Comparison of ENCODE assay signal across 26 cellular contexts in genomic region chr3:63706321-63707085, GRCh38. TPM values are rescaled to one million over a fixed set of nuclear protein-coding genes. Genes with fewer than 3 reads are reported as not detected.
DNase-seq lines count a peak whose midpoint lies in the region; TF ChIP-seq lines count a peak whose summit lies in the region.
"Had no signal": no experiment of that assay in that cellular context is flagged by ENCODE, and none has a peak within 500 bp of the region (broad histone marks: within the 10 kb centered on the region; RNA-seq: fewer than 3 reads in every experiment).

No MANE protein-coding gene starts in this region.

- TF ChIP-seq CTCF in fibroblast of villous mesenchyme (IDR thresholded peaks at IDR 0.05; ENCODE audit: insufficient read depth, low read depth, low read length), result no peak

- H3K4me1 ChIP-seq in adipocyte (ENCODE audit: control insufficient read depth, insufficient read depth, low read length) (peaks cover 59% of the 10 kb centered on the region), subcutaneous abdominal adipose tissue (ENCODE audit: control insufficient read depth in 5 of 5, insufficient read depth in 5 of 5, low read length in 5 of 5) (peaks cover 2 to 39% (median 30%) of the 10 kb centered on the region in 5 donors)
- H3K4me1 ChIP-seq: BLaER1, esophagus muscularis mucosa had no signal

- peak overlapping the region; percentile 36 for H3K27ac Mint-ChIP-seq in activated naive CD4-positive, alpha-beta T cell treated with anti-CD3 and anti-CD28 coated beads, Interleukin-2, amount 50 U/mL, for 24 hours
- H3K27ac Mint-ChIP-seq: dendritic cell treated with granulocyte-macrophage colony-stimulating factor and Interleukin-4, amounts not matched to agents 40 ng/mL and 50 ng/mL, for 4 days; progenitor cell of endocrine pancreas had no signal

- H3K36me3 Mint-ChIP-seq in activated naive CD4-positive, alpha-beta T cell treated with anti-CD3 and anti-CD28 coated beads, Interleukin-2, amount 50 U/mL, for 24 hours, result no peaks in the 10 kb centered on the region

- no peak for DNase-seq in activated naive CD4-positive, alpha-beta T cell treated with anti-CD3 and anti-CD28 coated beads, Interleukin-2, amount 50 U/mL, for 16 hours
- DNase-seq in adipocyte (ENCODE audit: low read depth) (peak; percentile 58), fibroblast of villous mesenchyme (ENCODE audit: low read depth) (peak; percentile 62), COR-L47 (lab: John Stamatoyannopoulos, UW) (no peak), RKO (ENCODE audit: low spot score) (no peak), dermis blood vessel endothelial cell (no peak)
- DNase-seq: activated CD4-positive, alpha-beta T cell treated with anti-CD3 and anti-CD28 coated beads for 48 hours; activated gamma-delta T cell treated with Interleukin-2 at 50 U/mL for 16 hours; aorta; DMS 273 treated with DMSO at 0.1 percent for 48 hours; NCI-H146; NCI-H748 treated with DMSO at 0.1 percent for 48 hours; OCI-M1; stimulated activated CD4-positive, alpha-beta T cell treated with anti-CD3 and anti-CD28 coated beads, Interleukin-4, amount 100 ng/mL, for 4 hours; substantia nigra; T1000 had no signal

- H3K27me3 Mint-ChIP-seq in activated naive CD4-positive, alpha-beta T cell treated with anti-CD3 and anti-CD28 coated beads, Interleukin-2, amount 50 U/mL, for 24 hours, result peaks cover 3% of the 10 kb centered on the region
- H3K27me3 Mint-ChIP-seq: progenitor cell of endocrine pancreas had no signal

- H3K4me3 Mint-ChIP-seq in activated naive CD4-positive, alpha-beta T cell treated with anti-CD3 and anti-CD28 coated beads, Interleukin-2, amount 50 U/mL, for 24 hours, result no peak overlapping the region
- H3K4me3 Mint-ChIP-seq: dendritic cell treated with granulocyte-macrophage colony-stimulating factor and Interleukin-4, amounts not matched to agents 40 ng/mL and 50 ng/mL, for 4 days had no signal

- no peaks in the 10 kb centered on the region for H3K4me1 Mint-ChIP-seq in activated naive CD4-positive, alpha-beta T cell treated with anti-CD3 and anti-CD28 coated beads, Interleukin-2, amount 50 U/mL, for 24 hours

- H3K9me3 ChIP-seq in adipocyte (ENCODE audit: control insufficient read depth, low read length), result no peaks in the 10 kb centered on the region
- H3K9me3 ChIP-seq in subcutaneous abdominal adipose tissue (ENCODE audit: control insufficient read depth in 5 of 5, low read length in 5 of 5), result no peaks in the 10 kb centered on the region
- H3K9me3 ChIP-seq: BLaER1, esophagus muscularis mucosa had no signal

- H3K27me3 ChIP-seq in adipocyte (replicated peaks; ENCODE audit: control insufficient read depth, insufficient read depth, low read length), result no peaks in the 10 kb centered on the region
- no peaks in the 10 kb centered on the region for H3K27me3 ChIP-seq in subcutaneous abdominal adipose tissue (ENCODE audit: control insufficient read depth in 5 of 5, insufficient read depth in 4 of 5, low read length in 5 of 5)
- H3K27me3 ChIP-seq: BLaER1, esophagus muscularis mucosa had no signal

- peak overlapping the region; percentile 61 for H3K27ac ChIP-seq in subcutaneous abdominal adipose tissue (ENCODE audit: low read depth, low read length)
- H3K27ac ChIP-seq: 22Rv1, BLaER1, esophagus muscularis mucosa had no signal

- H3K36me3 ChIP-seq in adipocyte (ENCODE audit: control insufficient read depth, insufficient read depth, low read length, severe bottlenecking), result no peaks in the 10 kb centered on the region
- H3K36me3 ChIP-seq in subcutaneous abdominal adipose tissue (ENCODE audit: control insufficient read depth in 5 of 5, insufficient read depth in 5 of 5, low read length in 5 of 5), result no peaks in the 10 kb centered on the region
- H3K36me3 ChIP-seq: BLaER1, esophagus muscularis mucosa had no signal

- H3K9ac ChIP-seq in adipocyte (ENCODE audit: low read length) (peak overlapping the region; percentile 69), subcutaneous abdominal adipose tissue (ENCODE audit: low read length in 5 of 5) (no peak overlapping the region)
- H3K9ac ChIP-seq: BLaER1 had no signal

- H3K9me3 Mint-ChIP-seq in activated naive CD4-positive, alpha-beta T cell treated with anti-CD3 and anti-CD28 coated beads, Interleukin-2, amount 50 U/mL, for 24 hours, result peaks cover 6% of the 10 kb centered on the region
- H3K9me3 Mint-ChIP-seq: dendritic cell treated with granulocyte-macrophage colony-stimulating factor and Interleukin-4, amounts not matched to agents 40 ng/mL and 50 ng/mL, for 4 days had no signal

- H3K4me3 ChIP-seq in adipocyte (ENCODE audit: low read length), result peak overlapping the region; percentile 30
- H3K4me3 ChIP-seq in fibroblast of villous mesenchyme (ENCODE audit: low read depth, low read length), result no peak overlapping the region
- H3K4me3 ChIP-seq in subcutaneous abdominal adipose tissue (ENCODE audit: low read depth in 1 of 5, low read length in 5 of 5), result no peak overlapping the region
- H3K4me3 ChIP-seq: BLaER1, esophagus muscularis mucosa, smooth muscle cell had no signal

RNA-seq across cellular contexts. Expression of gene SNTN, which starts 54.0 kb away (rescaled TPM):
- total RNA-seq in fibroblast of villous mesenchyme (not detected in 2 replicates), dermis blood vessel endothelial cell (not detected in 2 replicates)
- total RNA-seq: aorta, esophagus muscularis mucosa, MCF 10A, SK-MEL-5, smooth muscle cell had no signal

Comparison
In these comparisons a context has a peak if more than half of its experiments do, and no peak if none do; other contexts are left out.
1. DNase-seq: peak in adipocyte (single experiment) and fibroblast of villous mesenchyme (single experiment); none in activated naive CD4-positive, alpha-beta T cell treated with anti-CD3 and anti-CD28 coated beads, Interleukin-2, amount 50 U/mL, for 16 hours (single experiment), COR-L47 (single experiment), RKO (single experiment) and dermis blood vessel endothelial cell (single experiment).